Comparison of ENCODE assay signal across 8 cellular contexts in genomic region chr11:36500315-36500721, GRCh38. TPM values are rescaled to one million over a fixed set of nuclear protein-coding genes. Genes with fewer than 3 reads are reported as not detected.
DNase-seq lines count a peak whose midpoint lies in the region; ATAC-seq lines count a peak whose summit lies in the region.

No MANE protein-coding gene starts in this region.

- DNase-seq in AG08395 (ENCODE audit: low spot score) (peak; percentile 90), SIG-M5 treated with dmso at 0.1 percent for 504 hours (lab: John Stamatoyannopoulos, UW; ENCODE audit: unreplicated experiment) (peak; percentile 84), foreskin melanocyte (peak; percentile 91), putamen (ENCODE audit: low spot score) (no peak), NCI-H1092 treated with DMSO at 0.1 percent for 48 hours (lab: John Stamatoyannopoulos, UW) (no peak)

- peaks cover 7 to 26% (median 16%) of the 10 kb centered on the region in 3 donors for H3K4me1 ChIP-seq in skeletal muscle tissue (ENCODE audit: control insufficient read depth in 3 of 3, insufficient read depth in 3 of 3, low read length in 3 of 3)

- H3K9me3 ChIP-seq in skeletal muscle tissue (ENCODE audit: control insufficient read depth in 3 of 3, low read length in 3 of 3): no peaks in the 10 kb centered on the region

- peaks cover 4 to 24% (median 22%) of the 10 kb centered on the region in 3 donors for H3K36me3 ChIP-seq in skeletal muscle tissue (ENCODE audit: control insufficient read depth in 3 of 3, insufficient read depth in 3 of 3, low read length in 3 of 3)

- peak overlapping the region; percentile 76 for H3K27ac ChIP-seq in skeletal muscle tissue (ENCODE audit: low read depth, low read length)

- H3K27me3 ChIP-seq in skeletal muscle tissue (ENCODE audit: control insufficient read depth in 3 of 3, insufficient read depth in 3 of 3, low read length in 3 of 3): no peaks in the 10 kb centered on the region

- peak overlapping the region in 1 of 3 donors; percentile 5 for H3K4me3 ChIP-seq in skeletal muscle tissue (ENCODE audit: low read length in 3 of 3)

- ATAC-seq in GM18870 (IDR thresholded peaks at IDR 0.05; ENCODE audit: unreplicated experiment) (peak; percentile 96), HG03095 (IDR thresholded peaks at IDR 0.05; ENCODE audit: unreplicated experiment) (peak; percentile 91)

- peak overlapping the region in 2 of 3 donors; percentile 27 to 46 for H3K9ac ChIP-seq in skeletal muscle tissue (ENCODE audit: low read depth in 1 of 3, low read length in 3 of 3)

RNA-seq across cellular contexts. Expression of gene TRAF6, which starts 9.8 kb away (rescaled TPM):
- 12.5 TPM for total RNA-seq in skeletal muscle tissue

Comparison
In these comparisons a context has a peak if more than half of its experiments do, and no peak if none do; other contexts are left out.
1. DNase-seq: peak in AG08395 (single experiment), SIG-M5 treated with dmso at 0.1 percent for 504 hours (single experiment) and foreskin melanocyte (single experiment); none in putamen (single experiment) and NCI-H1092 treated with DMSO at 0.1 percent for 48 hours (single experiment).